In the genomic region with DNA sequence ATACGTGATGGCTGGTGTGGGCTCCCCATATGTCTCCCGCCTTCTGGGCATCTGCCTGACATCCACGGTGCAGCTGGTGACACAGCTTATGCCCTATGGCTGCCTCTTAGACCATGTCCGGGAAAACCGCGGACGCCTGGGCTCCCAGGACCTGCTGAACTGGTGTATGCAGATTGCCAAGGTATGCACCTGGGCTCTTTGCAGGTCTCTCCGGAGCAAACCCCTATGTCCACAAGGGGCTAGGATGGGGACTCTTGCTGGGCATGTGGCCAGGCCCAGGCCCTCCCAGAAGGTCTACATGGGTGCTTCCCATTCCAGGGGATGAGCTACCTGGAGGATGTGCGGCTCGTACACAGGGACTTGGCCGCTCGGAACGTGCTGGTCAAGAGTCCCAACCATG, we compare ENCODE assay signal across 1 cellular context.
TF ChIP-seq lines count a peak whose summit lies in the region.

No MANE protein-coding gene starts in this region.

TF ChIP-seq in H1, 55 proteins besides CTCF, POLR2A, EP300 and RAD21:
- TF ChIP-seq SRF (IDR thresholded peaks at IDR 0.05; ENCODE audit: low read depth, low read length) (no peak), KDM5A (IDR thresholded peaks at IDR 0.05; ENCODE audit: low read length) (no peak), GABPA (IDR thresholded peaks at IDR 0.05; ENCODE audit: borderline replicate concordance, insufficient read depth, low read length) (no peak)
